In genomic region chr1:47774986-47775834, GRCh38 we compare ENCODE assay signal across 13 cellular contexts.
DNase-seq lines count a peak whose midpoint lies in the region; ATAC-seq and TF ChIP-seq lines count a peak whose summit lies in the region.
"Had no signal": no experiment of that assay in that cellular context is flagged by ENCODE, and none has a peak within 500 bp of the region (broad histone marks: within the 10 kb centered on the region; RNA-seq: fewer than 3 reads in every experiment).

No MANE protein-coding gene starts in this region.

- CTCF ChIA-PET in activated CD8-positive, alpha-beta T cell treated with anti-CD3 and anti-CD28 coated beads for 36 hours (lab: Charles Lee), result interaction anchor here (1.4 kb wide), 1 partner anchor 20 kb away, joined by 6 read pairs; no protein-coding TSS in a partner anchor

- TF ChIP-seq CTCF in heart right ventricle (IDR thresholded peaks at IDR 0.05) (no peak), neural crest cell (conservative IDR thresholded peaks at IDR 0.05) (no peak)
- TF ChIP-seq CTCF in activated CD8-positive, alpha-beta T cell treated with anti-CD3 and anti-CD28 coated beads for 36 hours (IDR thresholded peaks at IDR 0.05), result no peak

- peak overlapping the region; percentile 8 for H3K27ac Mint-ChIP-seq in neural crest cell (ENCODE audit: unreplicated experiment)
- H3K27ac Mint-ChIP-seq in activated CD4-positive, alpha-beta T cell treated with anti-CD3 and anti-CD28 coated beads, Interleukin-2, amount 10 ng/mL, durations not matched to agents 24 days and 14 days, result no peak overlapping the region
- no peak overlapping the region for H3K27ac Mint-ChIP-seq in activated CD8-positive, alpha-beta T cell treated with anti-CD3 and anti-CD28 coated beads for 36 hours
- H3K27ac Mint-ChIP-seq: CD4-positive, CD25-positive, alpha-beta regulatory T cell; GM23338 had no signal

- DNase-seq in right cardiac atrium (peak in 2 of 3 donors; percentile 30 to 44), heart right ventricle (no peak), left lobe of liver (ENCODE audit: low spot score) (peak; percentile 48), neural crest cell (ENCODE audit: low read depth, low spot score) (no peak), NCI-H510A treated with DMSO at 0.1 percent for 48 hours (lab: John Stamatoyannopoulos, UW) (no peak)
- no peak for DNase-seq in activated CD4-positive, alpha-beta T cell treated with anti-CD3 and anti-CD28 coated beads, Interleukin-2, amount 10 ng/mL, durations not matched to agents 24 days and 14 days
- DNase-seq in activated CD8-positive, alpha-beta T cell treated with anti-CD3 and anti-CD28 coated beads for 36 hours, result no peak
- DNase-seq: ACHN; CD4-positive, CD25-positive, alpha-beta regulatory T cell; DMS79; H7 had no signal

- no peaks in the 10 kb centered on the region for H3K9me3 Mint-ChIP-seq in neural crest cell
- H3K9me3 Mint-ChIP-seq in activated CD4-positive, alpha-beta T cell treated with anti-CD3 and anti-CD28 coated beads, Interleukin-2, amount 10 ng/mL, durations not matched to agents 24 days and 14 days, result no peaks in the 10 kb centered on the region
- no peaks in the 10 kb centered on the region for H3K9me3 Mint-ChIP-seq in activated CD8-positive, alpha-beta T cell treated with anti-CD3 and anti-CD28 coated beads for 36 hours
- H3K9me3 Mint-ChIP-seq: CD4-positive, CD25-positive, alpha-beta regulatory T cell; GM23338 had no signal

- POLR2A ChIA-PET in activated CD8-positive, alpha-beta T cell treated with anti-CD3 and anti-CD28 coated beads for 36 hours (lab: Charles Lee), result interaction anchor here (0.6 kb wide), 1 partner anchor 10 kb away, joined by 3 read pairs; no protein-coding TSS in a partner anchor

- WGBS in right cardiac atrium, result 91% methylated on average over 24 of the region's 24 CpGs
- WGBS in heart right ventricle, 2 donors, result 89 to 92% methylated on average over 24 of the region's 24 CpGs

- ATAC-seq in right cardiac atrium (no peak), heart right ventricle (no peak), left lobe of liver (peak; percentile 80)
- ATAC-seq in activated CD8-positive, alpha-beta T cell treated with anti-CD3 and anti-CD28 coated beads for 36 hours, result no peak
- ATAC-seq: GM23338 had no signal

- intact Hi-C loops in right cardiac atrium (cut with DNase I) (no loop called here), heart right ventricle (cut with DNase I) (no loop called here)
- intact Hi-C loops in activated CD4-positive, alpha-beta T cell treated with anti-CD3 and anti-CD28 coated beads, Interleukin-2, amount 10 ng/mL, durations not matched to agents 24 days and 14 days (cut with micrococcal nuclease), result no loop called here
- intact Hi-C loops in activated CD8-positive, alpha-beta T cell treated with anti-CD3 and anti-CD28 coated beads for 36 hours (cut with micrococcal nuclease), result no loop called here

- H3K27me3 Mint-ChIP-seq in neural crest cell (ENCODE audit: low read depth), result no peaks in the 10 kb centered on the region
- H3K27me3 Mint-ChIP-seq in activated CD4-positive, alpha-beta T cell treated with anti-CD3 and anti-CD28 coated beads, Interleukin-2, amount 10 ng/mL, durations not matched to agents 24 days and 14 days, result no peaks in the 10 kb centered on the region
- peaks cover 2% of the 10 kb centered on the region for H3K27me3 Mint-ChIP-seq in activated CD8-positive, alpha-beta T cell treated with anti-CD3 and anti-CD28 coated beads for 36 hours
- H3K27me3 Mint-ChIP-seq: CD4-positive, CD25-positive, alpha-beta regulatory T cell had no signal

- no peaks in the 10 kb centered on the region for H3K36me3 ChIP-seq in heart right ventricle
- H3K36me3 ChIP-seq: BLaER1 treated with 17β-estradiol and CSF1 and Interleukin-3, amounts not matched to agents 10 nM and 100 nM had no signal

- H3K4me1 ChIP-seq in right cardiac atrium (ENCODE audit: control insufficient read depth, insufficient read depth, low read length) (peaks cover 2% of the 10 kb centered on the region), heart right ventricle (peaks cover 0 to 4% (median 0%) of the 10 kb centered on the region in 9 donors)

- no peak overlapping the region for H3K4me3 Mint-ChIP-seq in neural crest cell
- no peak overlapping the region for H3K4me3 Mint-ChIP-seq in activated CD4-positive, alpha-beta T cell treated with anti-CD3 and anti-CD28 coated beads, Interleukin-2, amount 10 ng/mL, durations not matched to agents 24 days and 14 days
- H3K4me3 Mint-ChIP-seq in activated CD8-positive, alpha-beta T cell treated with anti-CD3 and anti-CD28 coated beads for 36 hours, result no peak overlapping the region
- H3K4me3 Mint-ChIP-seq: CD4-positive, CD25-positive, alpha-beta regulatory T cell; GM23338 had no signal

- H3K9me3 ChIP-seq in right cardiac atrium (ENCODE audit: control insufficient read depth, low read length), result no peaks in the 10 kb centered on the region
- no peaks in the 10 kb centered on the region for H3K9me3 ChIP-seq in heart right ventricle

- H3K4me1 Mint-ChIP-seq in neural crest cell, result peaks cover 4% of the 10 kb centered on the region
- no peaks in the 10 kb centered on the region for H3K4me1 Mint-ChIP-seq in activated CD4-positive, alpha-beta T cell treated with anti-CD3 and anti-CD28 coated beads, Interleukin-2, amount 10 ng/mL, durations not matched to agents 24 days and 14 days
- no peaks in the 10 kb centered on the region for H3K4me1 Mint-ChIP-seq in activated CD8-positive, alpha-beta T cell treated with anti-CD3 and anti-CD28 coated beads for 36 hours (ENCODE audit: low read depth)
- H3K4me1 Mint-ChIP-seq: CD4-positive, CD25-positive, alpha-beta regulatory T cell had no signal

- H3K27ac ChIP-seq in right cardiac atrium (ENCODE audit: low read length) (no peak overlapping the region), heart right ventricle (no peak overlapping the region)
- H3K27ac ChIP-seq: BLaER1 treated with 17β-estradiol and CSF1 and Interleukin-3, amounts not matched to agents 10 nM and 100 nM had no signal

- no peaks in the 10 kb centered on the region for H3K36me3 Mint-ChIP-seq in neural crest cell (ENCODE audit: low read depth)
- H3K36me3 Mint-ChIP-seq in activated CD4-positive, alpha-beta T cell treated with anti-CD3 and anti-CD28 coated beads, Interleukin-2, amount 10 ng/mL, durations not matched to agents 24 days and 14 days (ENCODE audit: low read depth), result no peaks in the 10 kb centered on the region
- H3K36me3 Mint-ChIP-seq in activated CD8-positive, alpha-beta T cell treated with anti-CD3 and anti-CD28 coated beads for 36 hours (ENCODE audit: low read depth), result no peaks in the 10 kb centered on the region
- H3K36me3 Mint-ChIP-seq: CD4-positive, CD25-positive, alpha-beta regulatory T cell had no signal

- H3K27me3 ChIP-seq in right cardiac atrium (ENCODE audit: control insufficient read depth, insufficient read depth), result no peaks in the 10 kb centered on the region
- H3K27me3 ChIP-seq in heart right ventricle, result peaks cover 0 to 5% (median 0%) of the 10 kb centered on the region in 7 donors
- H3K27me3 ChIP-seq: BLaER1 treated with 17β-estradiol and CSF1 and Interleukin-3, amounts not matched to agents 10 nM and 100 nM had no signal

- H3K4me3 ChIP-seq in right cardiac atrium (ENCODE audit: low read length) (no peak overlapping the region), heart right ventricle (no peak overlapping the region)
- H3K4me3 ChIP-seq: BLaER1 treated with 17β-estradiol and CSF1 and Interleukin-3, amounts not matched to agents 10 nM and 100 nM; GM23338 had no signal

Comparison
In these comparisons a context has a peak if more than half of its experiments do, and no peak if none do; other contexts are left out.
1. DNase-seq: peak in right cardiac atrium (2 of 3) and left lobe of liver (single experiment); none in heart right ventricle (0 of 2), neural crest cell (single experiment), activated CD4-positive, alpha-beta T cell treated with anti-CD3 and anti-CD28 coated beads, Interleukin-2, amount 10 ng/mL, durations not matched to agents 24 days and 14 days (single experiment), NCI-H510A treated with DMSO at 0.1 percent for 48 hours (single experiment) and activated CD8-positive, alpha-beta T cell treated with anti-CD3 and anti-CD28 coated beads for 36 hours (single experiment).